In genomic region chr4:38309471-38309870, GRCh38 we compare ENCODE assay signal across 21 cellular contexts.
DNase-seq lines count a peak whose midpoint lies in the region; ATAC-seq, FAIRE-seq and TF ChIP-seq lines count a peak whose summit lies in the region.
"Had no signal": no experiment of that assay in that cellular context is flagged by ENCODE, and none has a peak within 500 bp of the region (broad histone marks: within the 10 kb centered on the region; RNA-seq: fewer than 3 reads in every experiment).

No MANE protein-coding gene starts in this region.

- no peak for FAIRE-seq in H54 (lab: Jason Lieb, UNC)
- FAIRE-seq: A549 had no signal

- H3K4me3 ChIP-seq in KMS-11 (IDR thresholded peaks at IDR 0.05; ENCODE audit: insufficient read depth, low read depth, low read length) = no peak overlapping the region
- H3K4me3 ChIP-seq in brain microvascular endothelial cell (ENCODE audit: low read depth, low read length) = no peak overlapping the region
- H3K4me3 ChIP-seq: A549, vagina had no signal

- peak overlapping the region; percentile 61 for H3K27ac Mint-ChIP-seq in activated T-cell treated with anti-CD3 and anti-CD28 coated beads, Interleukin-2, amount 50 U/mL, for 72 hours
- H3K27ac Mint-ChIP-seq: dendritic cell treated with granulocyte-macrophage colony-stimulating factor and Interleukin-4, amounts not matched to agents 40 ng/mL and 50 ng/mL, for 4 days had no signal

- H3K27ac ChIP-seq in KMS-11 (peak overlapping the region; percentile 88), brain microvascular endothelial cell (peak overlapping the region; percentile 18)
- H3K27ac ChIP-seq: A549, vagina had no signal

- H3K36me3 Mint-ChIP-seq in activated T-cell treated with anti-CD3 and anti-CD28 coated beads, Interleukin-2, amount 50 U/mL, for 72 hours (ENCODE audit: insufficient read depth in 2 of 2) = peaks cover 2 to 5% of the 10 kb centered on the region in 2 donors
- H3K36me3 Mint-ChIP-seq in activated T-cell treated with anti-CD3 and anti-CD28 coated beads, Interleukin-2, amount 50 U/mL, for 4 hours (ENCODE audit: insufficient read depth) = peaks cover 1% of the 10 kb centered on the region

- H3K27me3 ChIP-seq in KMS-11 (ENCODE audit: insufficient read depth, low read depth) = no peaks in the 10 kb centered on the region
- H3K27me3 ChIP-seq in brain microvascular endothelial cell (replicated peaks) = no peaks in the 10 kb centered on the region
- H3K27me3 ChIP-seq: vagina had no signal

- no peaks in the 10 kb centered on the region for H3K79me2 ChIP-seq in KMS-11 (ENCODE audit: insufficient read depth, low read depth)

- in situ Hi-C loops in brain microvascular endothelial cell (cut with HindIII; ENCODE audit: low pct_ligation_motif_present, low sequenced_read_pairs) = loop anchor here (25.0 kb wide), 1 partner anchor 247 kb away; no protein-coding TSS in a partner anchor

- TF ChIP-seq CTCF in KMS-11 (conservative IDR thresholded peaks at IDR 0.05; ENCODE audit: low read depth, low read length) (no peak), brain microvascular endothelial cell (IDR thresholded peaks at IDR 0.05; ENCODE audit: low read depth, low read length, missing control alignments) (no peak)

- no peaks in the 10 kb centered on the region for H4K20me1 ChIP-seq in KMS-11 (ENCODE audit: insufficient read depth)

- no peak for TF ChIP-seq POLR2A in H54 (IDR thresholded peaks at IDR 0.05; ENCODE audit: low read depth, low read length)

- peaks cover 2 to 3% of the 10 kb centered on the region in 2 donors for H3K9me3 Mint-ChIP-seq in activated T-cell treated with anti-CD3 and anti-CD28 coated beads, Interleukin-2, amount 50 U/mL, for 72 hours
- peaks cover 5% of the 10 kb centered on the region for H3K9me3 Mint-ChIP-seq in activated T-cell treated with anti-CD3 and anti-CD28 coated beads, Interleukin-2, amount 50 U/mL, for 4 hours

- peaks cover 86% of the 10 kb centered on the region for H3K4me1 ChIP-seq in KMS-11 (ENCODE audit: low read depth, poor library complexity, severe bottlenecking)

- H3K9ac ChIP-seq in KMS-11 = peak overlapping the region; percentile 56; the same call in 1 of the 2 replicates

- ATAC-seq in activated T-cell treated with anti-CD3 and anti-CD28 coated beads, Interleukin-2, amount 50 U/mL, for 72 hours (replicated peaks in 1 of 2) = no peak
- ATAC-seq in activated T-cell treated with anti-CD3 and anti-CD28 coated beads, Interleukin-2, amount 50 U/mL, for 4 hours = no peak
- ATAC-seq in HG02642 (IDR thresholded peaks at IDR 0.05; ENCODE audit: poor library complexity, unreplicated experiment) = no peak

- H3K4me1 Mint-ChIP-seq in activated T-cell treated with anti-CD3 and anti-CD28 coated beads, Interleukin-2, amount 50 U/mL, for 72 hours (ENCODE audit: low read depth) = peaks cover 69% of the 10 kb centered on the region
- peaks cover 65% of the 10 kb centered on the region for H3K4me1 Mint-ChIP-seq in activated T-cell treated with anti-CD3 and anti-CD28 coated beads, Interleukin-2, amount 50 U/mL, for 4 hours (ENCODE audit: low read depth)

- no peak for DNase-seq in activated T-cell treated with anti-CD3 and anti-CD28 coated beads, Interleukin-2, amount 50 U/mL, for 72 hours
- no peak for DNase-seq in activated T-cell treated with anti-CD3 and anti-CD28 coated beads, Interleukin-2, amount 50 U/mL, for 4 hours
- no peak for DNase-seq in brain microvascular endothelial cell
- peak; percentile 25 for DNase-seq in midbrain (lab: John Stamatoyannopoulos, UW)
- no peak for DNase-seq in H54 (ENCODE audit: insufficient read length, low spot score)
- no peak for DNase-seq in SW480 (ENCODE audit: low spot score)
- DNase-seq: activated CD8-positive, alpha-beta memory T cell treated with anti-CD3 and anti-CD28 coated beads, Interleukin-2, amount 50 U/mL, for 4 hours; activated effector memory CD4-positive, alpha-beta T cell treated with anti-CD3 and anti-CD28 coated beads, Interleukin-2, amount 50 U/mL, for 16 hours; GF-D8; MV-4-11; NCI-H1694; NCI-H69; nucleus accumbens; stimulated activated CD8-positive, alpha-beta memory T cell treated with anti-CD3 and anti-CD28 coated beads, Interleukin-4, amount 100 ng/mL, for 48 hours; T1000 had no signal

- H3K4me2 ChIP-seq in KMS-11 = peak overlapping the region; percentile 92

- H3K27me3 Mint-ChIP-seq in activated T-cell treated with anti-CD3 and anti-CD28 coated beads, Interleukin-2, amount 50 U/mL, for 72 hours (ENCODE audit: low read depth) = peaks cover 19% of the 10 kb centered on the region
- H3K27me3 Mint-ChIP-seq in activated T-cell treated with anti-CD3 and anti-CD28 coated beads, Interleukin-2, amount 50 U/mL, for 4 hours (ENCODE audit: low read depth) = no peaks in the 10 kb centered on the region
- H3K27me3 Mint-ChIP-seq: B cell; dendritic cell treated with granulocyte-macrophage colony-stimulating factor and Interleukin-4, amounts not matched to agents 40 ng/mL and 50 ng/mL, for 4 days had no signal

- peak overlapping the region; percentile 56 to 82 for H3K4me3 Mint-ChIP-seq in activated T-cell treated with anti-CD3 and anti-CD28 coated beads, Interleukin-2, amount 50 U/mL, for 72 hours
- no peak overlapping the region for H3K4me3 Mint-ChIP-seq in activated T-cell treated with anti-CD3 and anti-CD28 coated beads, Interleukin-2, amount 50 U/mL, for 4 hours
- H3K4me3 Mint-ChIP-seq: dendritic cell treated with granulocyte-macrophage colony-stimulating factor and Interleukin-4, amounts not matched to agents 40 ng/mL and 50 ng/mL, for 4 days had no signal

- peak overlapping the region; percentile 42; the same call in 1 of the 2 replicates for H2AFZ ChIP-seq in KMS-11 (ENCODE audit: low read depth)

- no peaks in the 10 kb centered on the region for H3K36me3 ChIP-seq in KMS-11 (ENCODE audit: insufficient read depth)
- no peaks in the 10 kb centered on the region for H3K36me3 ChIP-seq in brain microvascular endothelial cell (replicated peaks)
- H3K36me3 ChIP-seq: vagina had no signal
